11 cellular contexts compared by ENCODE assay signal in genomic region chrX:22934640-22935039, GRCh38.
"Had no signal": no experiment of that assay in that cellular context is flagged by ENCODE, and none has a peak within 500 bp of the region (broad histone marks: within the 10 kb centered on the region; RNA-seq: fewer than 3 reads in every experiment).

No MANE protein-coding gene starts in this region.

- H3K4me1 ChIP-seq: HAP-1 had no signal

- FAIRE-seq: H1, H54 had no signal

- H3K9me3 Mint-ChIP-seq: GM23338, HFFc6 had no signal

- H3K9ac ChIP-seq: GM23248 had no signal

- ATAC-seq: GM23338, HCT116 had no signal

- H3K4me1 Mint-ChIP-seq: GM23338, H9 had no signal

- H3K4me3 ChIP-seq: GM23248, GM23338, HAP-1 had no signal

- H3K9me3 ChIP-seq: HAP-1 had no signal

- H3K4me3 Mint-ChIP-seq: GM23338, H9, HFFc6 had no signal

- H3K27ac Mint-ChIP-seq: GM23338, H9, HFFc6 had no signal

- H3K27ac ChIP-seq: GM23248 had no signal

- DNase-seq: GM23248, GOT3, H7, H9, HCEC 1CT, HFFc6 had no signal

- H3K36me3 ChIP-seq: HAP-1 had no signal
